ENCODE assay signal across 8 cellular contexts in the genomic region with DNA sequence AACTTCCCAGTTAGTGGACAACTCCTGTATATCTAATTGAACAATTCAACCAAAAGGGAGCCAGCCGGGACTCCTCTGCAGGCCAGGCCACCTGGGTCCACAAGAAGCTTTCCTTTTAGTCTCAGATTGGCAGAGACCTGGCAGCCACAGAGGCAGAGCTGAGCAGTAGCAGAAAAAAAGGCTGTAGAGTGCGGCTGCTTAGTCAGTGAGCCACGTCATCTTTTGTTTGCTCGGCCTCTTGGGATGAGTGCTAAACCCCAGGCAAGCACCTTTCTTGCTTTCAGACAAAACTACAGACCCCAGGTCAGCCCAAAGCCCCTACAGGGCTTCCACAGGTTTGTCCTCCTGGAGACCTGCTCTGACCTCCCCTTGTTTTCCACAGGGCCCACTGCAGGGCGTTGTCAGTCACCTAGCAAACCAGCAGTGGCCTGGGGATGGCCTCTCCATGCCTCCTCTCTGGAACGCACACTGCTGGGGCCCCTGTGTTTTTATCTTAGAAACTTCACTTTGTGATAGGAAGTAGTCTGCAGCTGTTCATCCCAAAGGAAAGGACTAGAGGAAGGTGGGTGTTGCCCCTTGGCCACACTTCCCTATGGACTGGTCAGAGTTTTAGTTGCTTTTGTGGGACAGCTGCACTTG. TPM values are rescaled to one million over a fixed set of nuclear protein-coding genes. Genes with fewer than 3 reads are reported as not detected.
A peak's percentile ranks its signal among the peaks of the same experiment; 100 is the strongest.
DNase-seq lines count a peak whose midpoint lies in the region; ATAC-seq and TF ChIP-seq lines count a peak whose summit lies in the region.

No MANE protein-coding gene starts in this region.

- H3K4me3 Mint-ChIP-seq in activated naive CD8-positive, alpha-beta T cell treated with anti-CD3 and anti-CD28 coated beads, Interleukin-2, amount 50 U/mL, for 24 hours: no peak overlapping the region

- H3K4me1 Mint-ChIP-seq in activated naive CD8-positive, alpha-beta T cell treated with anti-CD3 and anti-CD28 coated beads, Interleukin-2, amount 50 U/mL, for 24 hours: no peaks in the 10 kb centered on the region

- POLR2A ChIA-PET in PC-3 (lab: Charles Lee; ENCODE audit: unreplicated experiment): no interaction called here

- no peaks in the 10 kb centered on the region for H4K20me1 ChIP-seq in PC-3 (ENCODE audit: low read length)

- no peak for TF ChIP-seq CTCF in PC-3 (conservative IDR thresholded peaks at IDR 0.05; ENCODE audit: low read depth, low read length)

- DNase-seq in DMS53 (lab: John Stamatoyannopoulos, UW) (peak; percentile 90), PC-3 (peak; percentile 83), nucleus accumbens (lab: John Stamatoyannopoulos, UW) (peak in 44 of 56 donors; percentile 19 to 80 (median 50)), NCI-H226 (no peak), HUDEP-2 (lab: John Stamatoyannopoulos, UW; ENCODE audit: unreplicated experiment in 76 of 76) (no peak)
- no peak for DNase-seq in activated T-cell treated with anti-CD3 and anti-CD28 coated beads, Interleukin-2, amount 50 U/mL, for 1 hour
- DNase-seq in activated naive CD8-positive, alpha-beta T cell treated with anti-CD3 and anti-CD28 coated beads, Interleukin-2, amount 50 U/mL, for 24 hours: no peak

- H3K4me2 ChIP-seq in PC-3 (ENCODE audit: low read length): peak overlapping the region; percentile 82

- H3K27ac ChIP-seq in PC-3 (ENCODE audit: low read length): peak overlapping the region; percentile 97

- H3K27me3 ChIP-seq in PC-3 (ENCODE audit: low read length): no peaks in the 10 kb centered on the region

- H3K9ac ChIP-seq in PC-3 (ENCODE audit: low read length): peak overlapping the region; percentile 64

- H2AFZ ChIP-seq in PC-3 (ENCODE audit: low read length): no peak overlapping the region

- no peak overlapping the region for H3K27ac Mint-ChIP-seq in activated naive CD8-positive, alpha-beta T cell treated with anti-CD3 and anti-CD28 coated beads, Interleukin-2, amount 50 U/mL, for 24 hours

- CTCF ChIA-PET in PC-3 (lab: Charles Lee): interaction anchor here (0.6 to 0.8 kb wide), 3 partner anchors 42 to 105 kb away, joined by 3 read pairs; no protein-coding TSS in a partner anchor

- H3K79me2 ChIP-seq in PC-3 (ENCODE audit: low read length): peaks cover 95% of the 10 kb centered on the region

- ATAC-seq in PC-3: peak; percentile 79
- peak; percentile 44 for ATAC-seq in esophagus mucosa
- ATAC-seq in activated naive CD8-positive, alpha-beta T cell treated with anti-CD3 and anti-CD28 coated beads, Interleukin-2, amount 50 U/mL, for 24 hours: no peak

- no peaks in the 10 kb centered on the region for H3K9me3 Mint-ChIP-seq in activated naive CD8-positive, alpha-beta T cell treated with anti-CD3 and anti-CD28 coated beads, Interleukin-2, amount 50 U/mL, for 24 hours

- no peaks in the 10 kb centered on the region for H3K27me3 Mint-ChIP-seq in activated naive CD8-positive, alpha-beta T cell treated with anti-CD3 and anti-CD28 coated beads, Interleukin-2, amount 50 U/mL, for 24 hours

- no peaks in the 10 kb centered on the region for H3K9me2 ChIP-seq in PC-3 (replicated peaks; ENCODE audit: low read length)

- H3K36me3 ChIP-seq in PC-3 (ENCODE audit: low read depth, low read length): peaks cover 29% of the 10 kb centered on the region

- peaks cover 80% of the 10 kb centered on the region for H3K4me1 ChIP-seq in PC-3 (ENCODE audit: insufficient read depth, low read length)

- intact Hi-C loops in PC-3 (cut with micrococcal nuclease): loop anchor here (1.0 to 5.0 kb wide), 4 partner anchors 27 to 243 kb away; no protein-coding TSS in a partner anchor

- H3K4me3 ChIP-seq in PC-3 (ENCODE audit: low read length): peak overlapping the region; percentile 43; the same call in 1 of the 2 replicates

- no peaks in the 10 kb centered on the region for H3K36me3 Mint-ChIP-seq in activated naive CD8-positive, alpha-beta T cell treated with anti-CD3 and anti-CD28 coated beads, Interleukin-2, amount 50 U/mL, for 24 hours (ENCODE audit: low read depth)

- H3K9me3 ChIP-seq in PC-3 (ENCODE audit: low read length): no peaks in the 10 kb centered on the region

- BruUV-seq in PC-3 (replicated peaks; lab: Mats Ljungman, UMichigan): no TSS peak

- H3F3A ChIP-seq in PC-3 (ENCODE audit: low read length, unreplicated experiment): peaks cover 10% of the 10 kb centered on the region

RNA-seq across cellular contexts. Expression of gene SHB, which starts 49.9 kb away (rescaled TPM):
- 56.4 and 77.1 TPM in 2 replicates for total RNA-seq in PC-3 (2014; rRNA removed)
- 34.0 TPM for total RNA-seq in esophagus mucosa

Comparison
In these comparisons a context has a peak if more than half of its experiments do, and no peak if none do; other contexts are left out.
1. DNase-seq: peak in DMS53 (single experiment), PC-3 (single experiment) and nucleus accumbens (44 of 56); none in activated T-cell treated with anti-CD3 and anti-CD28 coated beads, Interleukin-2, amount 50 U/mL, for 1 hour (single experiment), activated naive CD8-positive, alpha-beta T cell treated with anti-CD3 and anti-CD28 coated beads, Interleukin-2, amount 50 U/mL, for 24 hours (single experiment), NCI-H226 (single experiment) and HUDEP-2 (0 of 76).